ENCODE assay signal across 18 cellular contexts in the genomic region with DNA sequence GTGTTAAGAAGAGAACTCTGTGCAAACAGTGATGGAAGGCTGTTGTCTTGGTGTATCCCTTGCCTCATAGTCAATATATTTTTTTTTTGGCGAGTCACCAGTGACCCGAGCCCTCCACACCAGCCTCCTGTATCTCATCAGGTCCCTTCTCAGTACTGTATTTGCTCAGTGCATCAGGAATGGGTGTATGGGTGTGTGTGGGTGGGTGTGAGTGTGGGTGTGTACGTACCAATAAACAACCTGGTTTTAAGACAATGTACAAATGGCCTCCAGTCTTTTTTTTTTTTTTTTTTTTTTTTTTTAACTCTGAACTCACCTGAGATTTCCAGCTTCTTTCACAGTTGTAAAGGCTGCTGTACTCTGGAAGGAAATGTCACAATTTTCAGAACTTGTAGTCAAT. TPM values are rescaled to one million over a fixed set of nuclear protein-coding genes. Genes with fewer than 3 reads are reported as not detected.
DNase-seq lines count a peak whose midpoint lies in the region; ATAC-seq and TF ChIP-seq lines count a peak whose summit lies in the region.
"Had no signal": no experiment of that assay in that cellular context is flagged by ENCODE, and none has a peak within 500 bp of the region (broad histone marks: within the 10 kb centered on the region; RNA-seq: fewer than 3 reads in every experiment).

No MANE protein-coding gene starts in this region.

- no peaks in the 10 kb centered on the region for H3K79me2 ChIP-seq in osteoblast (ENCODE audit: insufficient read depth, low read length)

- H3K4me1 ChIP-seq in HEK293 (ENCODE audit: control insufficient read depth, insufficient read depth, low read length) (no peaks in the 10 kb centered on the region), osteoblast (ENCODE audit: insufficient read depth, low read length) (no peaks in the 10 kb centered on the region)
- H3K4me1 ChIP-seq: A549, Caco-2 had no signal

- H3K9me3 ChIP-seq in HEK293 (ENCODE audit: control insufficient read depth, insufficient read depth, low read depth, low read length) = no peaks in the 10 kb centered on the region
- no peaks in the 10 kb centered on the region for H3K9me3 ChIP-seq in osteoblast (ENCODE audit: low read depth, low read length)
- H3K9me3 ChIP-seq: A549; BLaER1 treated with 17β-estradiol and CSF1 and Interleukin-3, amounts not matched to agents 10 nM and 100 nM; Caco-2 had no signal

- H2AFZ ChIP-seq in osteoblast (ENCODE audit: low read length) = no peak overlapping the region

- H3K36me3 ChIP-seq in HEK293 (ENCODE audit: control insufficient read depth in 2 of 2, insufficient read depth in 1 of 2, low read length in 2 of 2) = no peaks in the 10 kb centered on the region
- H3K36me3 ChIP-seq in osteoblast (ENCODE audit: insufficient read depth, low read length) = no peaks in the 10 kb centered on the region

- peak; percentile 19 for DNase-seq in activated effector memory CD4-positive, alpha-beta T cell treated with anti-CD3 and anti-CD28 coated beads, Interleukin-2, amount 50 U/mL, for 16 hours
- DNase-seq in activated effector memory CD4-positive, alpha-beta T cell treated with Interleukin-2 at 50 U/mL for 16 hours = no peak
- DNase-seq in osteoblast (ENCODE audit: insufficient read length, low spot score, missing footprints) = peak; percentile 68
- DNase-seq in putamen (ENCODE audit: low spot score) = no peak
- DNase-seq: AML-193; Caco-2; Calu3; CD4-positive, alpha-beta T cell; CD8-positive, alpha-beta T cell; GF-D8 had no signal

- ATAC-seq in GM19351 (IDR thresholded peaks at IDR 0.05; ENCODE audit: unreplicated experiment) = no peak
- ATAC-seq: A549; CD8-positive, alpha-beta T cell had no signal

- H3K4me3 ChIP-seq in HEK293 (ENCODE audit: low read depth, low read length) (no peak overlapping the region), osteoblast (ENCODE audit: insufficient read depth, low read length) (no peak overlapping the region)
- H3K4me3 ChIP-seq: A549; BLaER1 treated with 17β-estradiol and CSF1 and Interleukin-3, amounts not matched to agents 10 nM and 100 nM had no signal

- H3K27ac ChIP-seq in HEK293 (ENCODE audit: extremely low read depth, low read depth, low read length) (no peak overlapping the region), osteoblast (ENCODE audit: low read depth, low read length) (no peak overlapping the region)
- H3K27ac ChIP-seq: 22Rv1; A549; BLaER1 treated with 17β-estradiol and CSF1 and Interleukin-3, amounts not matched to agents 10 nM and 100 nM; C4-2B had no signal

- H3K27me3 ChIP-seq in osteoblast (ENCODE audit: insufficient read depth, low read length) = peaks cover 30% of the 10 kb centered on the region

- POLR2A ChIA-PET in HEK293 (lab: Yijun Ruan, JAX) = no interaction called here

- no peak for TF ChIP-seq CTCF in HEK293 (tag by site-specific recombination; IDR thresholded peaks at IDR 0.05)
- no peak for TF ChIP-seq CTCF in osteoblast (IDR thresholded peaks at IDR 0.05; ENCODE audit: extremely low read depth, low read depth, low read length)

- CTCF ChIA-PET in HEK293 (lab: Yijun Ruan, JAX) = interaction anchor here (0.7 to 2.5 kb wide), 5 partner anchors 24 to 189 kb away, joined by 3 to 12 read pairs (median 3); no protein-coding TSS in a partner anchor

- H3K4me2 ChIP-seq in osteoblast (ENCODE audit: insufficient read depth, low read length) = no peak overlapping the region
- H3K4me2 ChIP-seq: A549; BLaER1 treated with 17β-estradiol and CSF1 and Interleukin-3, amounts not matched to agents 10 nM and 100 nM had no signal

- H4K20me1 ChIP-seq in osteoblast (ENCODE audit: insufficient read depth, low read length) = no peaks in the 10 kb centered on the region

TF ChIP-seq in HEK293, 187 proteins besides CTCF, POLR2A, EP300 and RAD21 (continues in another document):
- no peak for TF ChIP-seq ZNF585B (tag by site-specific recombination; IDR thresholded peaks at IDR 0.05)
- no peak for TF ChIP-seq ZNF664 (tag by site-specific recombination; IDR thresholded peaks at IDR 0.05)
- no peak for TF ChIP-seq ZNF121 (tag by site-specific recombination; IDR thresholded peaks at IDR 0.05)
- no peak for TF ChIP-seq ZSCAN30 (tag by site-specific recombination; IDR thresholded peaks at IDR 0.05)
- TF ChIP-seq ZBTB1 (tag by site-specific recombination; IDR thresholded peaks at IDR 0.05) = no peak
- TF ChIP-seq, protein P1, sequence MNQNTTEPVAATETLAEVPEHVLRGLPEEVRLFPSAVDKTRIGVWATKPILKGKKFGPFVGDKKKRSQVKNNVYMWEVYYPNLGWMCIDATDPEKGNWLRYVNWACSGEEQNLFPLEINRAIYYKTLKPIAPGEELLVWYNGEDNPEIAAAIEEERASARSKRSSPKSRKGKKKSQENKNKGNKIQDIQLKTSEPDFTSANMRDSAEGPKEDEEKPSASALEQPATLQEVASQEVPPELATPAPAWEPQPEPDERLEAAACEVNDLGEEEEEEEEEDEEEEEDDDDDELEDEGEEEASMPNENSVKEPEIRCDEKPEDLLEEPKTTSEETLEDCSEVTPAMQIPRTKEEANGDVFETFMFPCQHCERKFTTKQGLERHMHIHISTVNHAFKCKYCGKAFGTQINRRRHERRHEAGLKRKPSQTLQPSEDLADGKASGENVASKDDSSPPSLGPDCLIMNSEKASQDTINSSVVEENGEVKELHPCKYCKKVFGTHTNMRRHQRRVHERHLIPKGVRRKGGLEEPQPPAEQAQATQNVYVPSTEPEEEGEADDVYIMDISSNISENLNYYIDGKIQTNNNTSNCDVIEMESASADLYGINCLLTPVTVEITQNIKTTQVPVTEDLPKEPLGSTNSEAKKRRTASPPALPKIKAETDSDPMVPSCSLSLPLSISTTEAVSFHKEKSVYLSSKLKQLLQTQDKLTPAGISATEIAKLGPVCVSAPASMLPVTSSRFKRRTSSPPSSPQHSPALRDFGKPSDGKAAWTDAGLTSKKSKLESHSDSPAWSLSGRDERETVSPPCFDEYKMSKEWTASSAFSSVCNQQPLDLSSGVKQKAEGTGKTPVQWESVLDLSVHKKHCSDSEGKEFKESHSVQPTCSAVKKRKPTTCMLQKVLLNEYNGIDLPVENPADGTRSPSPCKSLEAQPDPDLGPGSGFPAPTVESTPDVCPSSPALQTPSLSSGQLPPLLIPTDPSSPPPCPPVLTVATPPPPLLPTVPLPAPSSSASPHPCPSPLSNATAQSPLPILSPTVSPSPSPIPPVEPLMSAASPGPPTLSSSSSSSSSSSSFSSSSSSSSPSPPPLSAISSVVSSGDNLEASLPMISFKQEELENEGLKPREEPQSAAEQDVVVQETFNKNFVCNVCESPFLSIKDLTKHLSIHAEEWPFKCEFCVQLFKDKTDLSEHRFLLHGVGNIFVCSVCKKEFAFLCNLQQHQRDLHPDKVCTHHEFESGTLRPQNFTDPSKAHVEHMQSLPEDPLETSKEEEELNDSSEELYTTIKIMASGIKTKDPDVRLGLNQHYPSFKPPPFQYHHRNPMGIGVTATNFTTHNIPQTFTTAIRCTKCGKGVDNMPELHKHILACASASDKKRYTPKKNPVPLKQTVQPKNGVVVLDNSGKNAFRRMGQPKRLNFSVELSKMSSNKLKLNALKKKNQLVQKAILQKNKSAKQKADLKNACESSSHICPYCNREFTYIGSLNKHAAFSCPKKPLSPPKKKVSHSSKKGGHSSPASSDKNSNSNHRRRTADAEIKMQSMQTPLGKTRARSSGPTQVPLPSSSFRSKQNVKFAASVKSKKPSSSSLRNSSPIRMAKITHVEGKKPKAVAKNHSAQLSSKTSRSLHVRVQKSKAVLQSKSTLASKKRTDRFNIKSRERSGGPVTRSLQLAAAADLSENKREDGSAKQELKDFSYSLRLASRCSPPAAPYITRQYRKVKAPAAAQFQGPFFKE (tag by site-specific recombination; IDR thresholded peaks at IDR 0.05; ENCODE audit: borderline replicate concordance) = no peak
- no peak for TF ChIP-seq ZNF157 (tag by site-specific recombination; IDR thresholded peaks at IDR 0.05)
- no peak for TF ChIP-seq ZNF239 (tag by site-specific recombination; IDR thresholded peaks at IDR 0.05)
- TF ChIP-seq, protein P2, sequence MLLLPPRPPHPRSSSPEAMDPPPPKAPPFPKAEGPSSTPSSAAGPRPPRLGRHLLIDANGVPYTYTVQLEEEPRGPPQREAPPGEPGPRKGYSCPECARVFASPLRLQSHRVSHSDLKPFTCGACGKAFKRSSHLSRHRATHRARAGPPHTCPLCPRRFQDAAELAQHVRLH (tag by site-specific recombination; IDR thresholded peaks at IDR 0.05) = no peak
- TF ChIP-seq ZNF560 (tag by site-specific recombination; IDR thresholded peaks at IDR 0.05; ENCODE audit: borderline replicate concordance) = no peak
- no peak for TF ChIP-seq ZNF248 (tag by site-specific recombination; IDR thresholded peaks at IDR 0.05)
- no peak for TF ChIP-seq ZNF404 (tag by site-specific recombination; IDR thresholded peaks at IDR 0.05)
- no peak for TF ChIP-seq ZNF23 (tag by site-specific recombination; IDR thresholded peaks at IDR 0.05; ENCODE audit: borderline replicate concordance)
- peak; percentile 69 for TF ChIP-seq KLF1 (tag by site-specific recombination; IDR thresholded peaks at IDR 0.05)
- peak; percentile 81; the same call in 1 of the 2 replicates for TF ChIP-seq EGR2 (tag by site-specific recombination; IDR thresholded peaks at IDR 0.05; ENCODE audit: low read depth)
- TF ChIP-seq ZNF529 (tag by site-specific recombination; IDR thresholded peaks at IDR 0.05; ENCODE audit: insufficient replicate concordance) = no peak
- TF ChIP-seq, protein P3, sequence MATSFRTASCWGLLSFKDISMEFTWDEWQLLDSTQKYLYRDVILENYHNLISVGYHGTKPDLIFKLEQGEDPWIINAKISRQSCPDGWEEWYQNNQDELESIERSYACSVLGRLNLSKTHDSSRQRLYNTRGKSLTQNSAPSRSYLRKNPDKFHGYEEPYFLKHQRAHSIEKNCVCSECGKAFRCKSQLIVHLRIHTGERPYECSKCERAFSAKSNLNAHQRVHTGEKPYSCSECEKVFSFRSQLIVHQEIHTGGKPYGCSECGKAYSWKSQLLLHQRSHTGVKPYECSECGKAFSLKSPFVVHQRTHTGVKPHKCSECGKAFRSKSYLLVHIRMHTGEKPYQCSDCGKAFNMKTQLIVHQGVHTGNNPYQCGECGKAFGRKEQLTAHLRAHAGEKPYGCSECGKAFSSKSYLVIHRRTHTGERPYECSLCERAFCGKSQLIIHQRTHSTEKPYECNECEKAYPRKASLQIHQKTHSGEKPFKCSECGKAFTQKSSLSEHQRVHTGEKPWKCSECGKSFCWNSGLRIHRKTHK (tag by site-specific recombination; IDR thresholded peaks at IDR 0.05) = no peak
- TF ChIP-seq ZFHX2 (tag by site-specific recombination; conservative IDR thresholded peaks at IDR 0.05) = peak; percentile 64

RNA-seq across cellular contexts. Expression of a gene that starts 7.3 kb away (rescaled TPM):
- total RNA-seq in osteoblast = not detected in 2 replicates
- total RNA-seq: A172; B cell; Caco-2; Calu3; CD4-positive, alpha-beta T cell; CD8-positive, alpha-beta T cell had no signal

RNA-seq across cellular contexts. Expression of a gene that starts 49.0 kb away (rescaled TPM):
- 4.0 and 9.1 TPM in 2 replicates for total RNA-seq in osteoblast
- total RNA-seq: B cell; CD4-positive, alpha-beta T cell; CD8-positive, alpha-beta T cell had no signal

RNA-seq across cellular contexts. Expression of a gene that starts 52.2 kb away (rescaled TPM):
- total RNA-seq in osteoblast = 8.0 and 10.9 TPM in 2 replicates

Comparison
In these comparisons a context has a peak if more than half of its experiments do, and no peak if none do; other contexts are left out.
1. DNase-seq: peak in activated effector memory CD4-positive, alpha-beta T cell treated with anti-CD3 and anti-CD28 coated beads, Interleukin-2, amount 50 U/mL, for 16 hours (single experiment) and osteoblast (single experiment); none in activated effector memory CD4-positive, alpha-beta T cell treated with Interleukin-2 at 50 U/mL for 16 hours (single experiment) and putamen (single experiment).